Comparison of ENCODE assay signal across 21 cellular contexts in the genomic region with DNA sequence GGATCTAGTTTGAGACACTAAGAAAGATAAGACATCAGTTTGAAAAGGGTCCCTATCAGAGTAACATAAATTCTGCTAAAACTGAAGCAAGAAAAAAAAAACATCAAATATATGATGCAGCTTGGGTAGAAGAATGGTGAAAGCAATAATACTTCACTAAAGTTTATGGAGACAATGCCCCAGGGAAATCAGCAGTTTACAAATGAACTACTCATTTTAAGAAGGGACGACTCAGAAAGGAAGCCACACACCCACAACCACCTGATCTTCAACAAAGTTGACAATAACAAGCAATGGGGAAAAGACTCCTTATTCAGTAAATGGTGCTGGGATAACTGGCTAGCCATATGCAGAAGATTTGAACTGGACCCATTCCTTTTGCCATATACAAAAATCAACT.
A peak's percentile ranks its signal among the peaks of the same experiment; 100 is the strongest.
DNase-seq lines count a peak whose midpoint lies in the region; ATAC-seq and TF ChIP-seq lines count a peak whose summit lies in the region.
"Had no signal": no experiment of that assay in that cellular context is flagged by ENCODE, and none has a peak within 500 bp of the region (broad histone marks: within the 10 kb centered on the region; RNA-seq: fewer than 3 reads in every experiment).

No MANE protein-coding gene starts in this region.

- DNase-seq in PC-3 = peak; percentile 8
- DNase-seq in nephron progenitor cell = no peak
- DNase-seq in NOMO-1 (lab: John Stamatoyannopoulos, UW; ENCODE audit: unreplicated experiment in 2 of 2) = no peak
- no peak for DNase-seq in right lobe of liver
- no peak for DNase-seq in NOMO-1 treated with dmso at 0.1 percent for 144 hours (lab: John Stamatoyannopoulos, UW; ENCODE audit: unreplicated experiment)
- DNase-seq: activated CD4-positive, alpha-beta T cell treated with anti-CD3 and anti-CD28 coated beads, Interleukin-2, amount 50 U/mL, for 1 hour; endodermal cell; H7; hypothalamus; kidney; naive thymus-derived CD4-positive, alpha-beta T cell; NCI-H1436 treated with DMSO at 0.1 percent for 48 hours; NCI-H226; posterior cingulate gyrus; stimulated activated CD4-positive, alpha-beta T cell treated with anti-CD3 and anti-CD28 coated beads, Interleukin-4, amount 100 ng/mL, for 4 hours; substantia nigra; uterus had no signal

- no TSS peak for BruUV-seq in PC-3 (replicated peaks; lab: Mats Ljungman, UMichigan)

- peak overlapping the region; percentile 10 for H3K27ac Mint-ChIP-seq in nephron progenitor cell
- H3K27ac Mint-ChIP-seq: endodermal cell; memory B cell; naive thymus-derived CD4-positive, alpha-beta T cell had no signal

- H3K4me3 Mint-ChIP-seq in nephron progenitor cell = no peak overlapping the region
- H3K4me3 Mint-ChIP-seq: endodermal cell; memory B cell; naive thymus-derived CD4-positive, alpha-beta T cell had no signal

- intact Hi-C loops in PC-3 (cut with micrococcal nuclease) = no loop called here
- intact Hi-C loops in right lobe of liver (cut with DNase I) = no loop called here

- H3K27me3 ChIP-seq in PC-3 (ENCODE audit: low read length) = no peaks in the 10 kb centered on the region
- H3K27me3 ChIP-seq in right lobe of liver = no peaks in the 10 kb centered on the region
- H3K27me3 ChIP-seq: uterus had no signal

- H2AFZ ChIP-seq in PC-3 (ENCODE audit: low read length) = no peak overlapping the region

- no peaks in the 10 kb centered on the region for H3K27me3 Mint-ChIP-seq in nephron progenitor cell (ENCODE audit: low read depth, poor library complexity)
- H3K27me3 Mint-ChIP-seq: memory B cell had no signal

- peaks cover 13% of the 10 kb centered on the region for H3K4me1 ChIP-seq in PC-3 (ENCODE audit: insufficient read depth, low read length)
- H3K4me1 ChIP-seq in right lobe of liver = no peaks in the 10 kb centered on the region
- H3K4me1 ChIP-seq: uterus had no signal

- H3K4me1 Mint-ChIP-seq in nephron progenitor cell = no peaks in the 10 kb centered on the region
- H3K4me1 Mint-ChIP-seq: memory B cell had no signal

- POLR2A ChIA-PET in PC-3 (lab: Charles Lee; ENCODE audit: unreplicated experiment) = no interaction called here

- H3K36me3 Mint-ChIP-seq in nephron progenitor cell (ENCODE audit: low read depth) = no peaks in the 10 kb centered on the region
- H3K36me3 Mint-ChIP-seq: memory B cell; naive thymus-derived CD4-positive, alpha-beta T cell had no signal

- CTCF ChIA-PET in PC-3 (lab: Charles Lee) = no interaction called here

- TF ChIP-seq CTCF in PC-3 (conservative IDR thresholded peaks at IDR 0.05; ENCODE audit: low read depth, low read length) = no peak
- no peak for TF ChIP-seq CTCF in nephron progenitor cell (IDR thresholded peaks at IDR 0.05)
- TF ChIP-seq CTCF in right lobe of liver (IDR thresholded peaks at IDR 0.05) = no peak

- 60% methylated on average over 1 of the region's 1 CpG for WGBS in right lobe of liver (ENCODE audit: insufficient coverage, low coverage, low lambda C conversion rate, missing lambda C conversion rate)

- no peaks in the 10 kb centered on the region for H3F3A ChIP-seq in PC-3 (ENCODE audit: low read length, unreplicated experiment)

- TF ChIP-seq POLR2A in right lobe of liver (IDR thresholded peaks at IDR 0.05) = no peak

- no peak overlapping the region for H3K4me2 ChIP-seq in PC-3 (ENCODE audit: low read length)

- H4K20me1 ChIP-seq in PC-3 (ENCODE audit: low read length) = no peaks in the 10 kb centered on the region

- no peaks in the 10 kb centered on the region for H3K9me3 ChIP-seq in PC-3 (ENCODE audit: low read length)
- no peaks in the 10 kb centered on the region for H3K9me3 ChIP-seq in right lobe of liver
- H3K9me3 ChIP-seq: uterus had no signal

- peaks cover 8% of the 10 kb centered on the region for H3K9me3 Mint-ChIP-seq in nephron progenitor cell
- H3K9me3 Mint-ChIP-seq: memory B cell had no signal

- peak overlapping the region; percentile 84 for H3K27ac ChIP-seq in PC-3 (ENCODE audit: low read length)
- no peak overlapping the region for H3K27ac ChIP-seq in right lobe of liver
- H3K27ac ChIP-seq: skin epidermis, uterus had no signal

- no peaks in the 10 kb centered on the region for H3K9me2 ChIP-seq in PC-3 (replicated peaks; ENCODE audit: low read length)

- H3K9ac ChIP-seq in PC-3 (ENCODE audit: low read length) = peak overlapping the region; percentile 37; the same call in 1 of the 2 replicates

- H3K36me3 ChIP-seq in PC-3 (ENCODE audit: low read depth, low read length) (no peaks in the 10 kb centered on the region), right lobe of liver (no peaks in the 10 kb centered on the region)
- H3K36me3 ChIP-seq: uterus had no signal

- H3K4me3 ChIP-seq in PC-3 (ENCODE audit: low read length) (no peak overlapping the region), right lobe of liver (no peak overlapping the region)
- H3K4me3 ChIP-seq: skin epidermis, uterus had no signal

- no peaks in the 10 kb centered on the region for H3K79me2 ChIP-seq in PC-3 (ENCODE audit: low read length)

- ATAC-seq in GM18511 (IDR thresholded peaks at IDR 0.05; ENCODE audit: unreplicated experiment) = peak; percentile 81
- peak; percentile 65 for ATAC-seq in HG02798 (IDR thresholded peaks at IDR 0.05; ENCODE audit: poor library complexity, unreplicated experiment)
- ATAC-seq in PC-3 = no peak
- ATAC-seq in right lobe of liver = no peak
- ATAC-seq: naive thymus-derived CD4-positive, alpha-beta T cell had no signal

Comparison
In these comparisons a context has a peak if more than half of its experiments do, and no peak if none do; other contexts are left out.
1. ATAC-seq: peak in GM18511 (single experiment) and HG02798 (single experiment); none in PC-3 (single experiment) and right lobe of liver (0 of 4).